In the genomic region with DNA sequence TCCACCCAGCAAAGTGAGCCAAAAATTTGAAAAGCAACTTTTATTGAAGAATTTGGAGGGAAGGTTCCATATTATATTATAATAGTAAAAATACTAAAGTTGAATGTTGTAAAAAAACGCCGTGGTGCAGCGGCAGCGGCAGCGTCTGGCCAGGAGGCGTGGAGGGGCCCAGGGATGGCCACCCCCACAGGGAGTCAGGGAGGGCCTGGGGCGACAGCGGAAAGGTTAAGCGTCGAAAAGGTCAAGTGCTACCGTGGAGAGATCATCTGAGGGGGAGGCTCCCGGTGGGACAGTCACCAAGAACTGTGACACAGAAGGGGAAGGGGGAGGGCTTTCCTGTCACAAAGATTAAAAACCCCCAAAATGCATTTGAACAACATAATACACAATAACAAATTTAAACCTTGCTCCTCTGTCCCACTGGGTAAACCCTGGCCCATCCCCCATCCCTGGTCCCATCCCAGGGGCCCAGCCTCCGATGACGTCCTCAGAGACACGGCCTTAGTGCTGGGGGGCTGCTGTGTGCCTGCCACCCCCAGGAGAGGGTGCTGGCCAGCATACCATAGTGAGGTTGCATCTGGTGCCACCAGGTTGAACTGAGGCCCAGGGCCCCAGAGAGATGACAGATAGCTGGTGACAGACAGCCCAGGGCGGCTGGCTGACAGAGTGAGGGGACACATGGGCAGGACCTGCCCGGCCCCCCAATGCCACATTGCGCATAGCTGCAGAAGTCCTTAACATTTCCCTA, we compare ENCODE assay signal across 1 cellular context.
A peak's percentile ranks its signal among the peaks of the same experiment; 100 is the strongest.
TF ChIP-seq lines count a peak whose summit lies in the region.

No MANE protein-coding gene starts in this region.

TF ChIP-seq in HepG2, 621 proteins besides CTCF, POLR2A, EP300 and RAD21:
- TF ChIP-seq, protein P1, sequence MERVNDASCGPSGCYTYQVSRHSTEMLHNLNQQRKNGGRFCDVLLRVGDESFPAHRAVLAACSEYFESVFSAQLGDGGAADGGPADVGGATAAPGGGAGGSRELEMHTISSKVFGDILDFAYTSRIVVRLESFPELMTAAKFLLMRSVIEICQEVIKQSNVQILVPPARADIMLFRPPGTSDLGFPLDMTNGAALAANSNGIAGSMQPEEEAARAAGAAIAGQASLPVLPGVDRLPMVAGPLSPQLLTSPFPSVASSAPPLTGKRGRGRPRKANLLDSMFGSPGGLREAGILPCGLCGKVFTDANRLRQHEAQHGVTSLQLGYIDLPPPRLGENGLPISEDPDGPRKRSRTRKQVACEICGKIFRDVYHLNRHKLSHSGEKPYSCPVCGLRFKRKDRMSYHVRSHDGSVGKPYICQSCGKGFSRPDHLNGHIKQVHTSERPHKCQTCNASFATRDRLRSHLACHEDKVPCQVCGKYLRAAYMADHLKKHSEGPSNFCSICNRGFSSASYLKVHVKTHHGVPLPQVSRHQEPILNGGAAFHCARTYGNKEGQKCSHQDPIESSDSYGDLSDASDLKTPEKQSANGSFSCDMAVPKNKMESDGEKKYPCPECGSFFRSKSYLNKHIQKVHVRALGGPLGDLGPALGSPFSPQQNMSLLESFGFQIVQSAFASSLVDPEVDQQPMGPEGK (CRISPR knock-in tag; IDR thresholded peaks at IDR 0.05): peak; percentile 77
- TF ChIP-seq ZNF335 (CRISPR knock-in tag; IDR thresholded peaks at IDR 0.05): no peak
- TF ChIP-seq AGO2 (optimal IDR thresholded peaks at IDR 0.05; ENCODE audit: low read depth, low read length): peak; percentile 67
- TF ChIP-seq RBM22 (optimal IDR thresholded peaks at IDR 0.05; ENCODE audit: low read length): peak; percentile 82
- peak; percentile 91 for TF ChIP-seq AGO1 (IDR thresholded peaks at IDR 0.05; ENCODE audit: low read depth, low read length, poor library complexity, severe bottlenecking)
- TF ChIP-seq POLR2G (IDR thresholded peaks at IDR 0.05; ENCODE audit: low read depth, low read length): 0 out of 2 replicates have a peak, but pooled peaks have one; percentile 11
- no peak for TF ChIP-seq ATF1 (CRISPR knock-in tag; IDR thresholded peaks at IDR 0.05)
- TF ChIP-seq, protein P2, sequence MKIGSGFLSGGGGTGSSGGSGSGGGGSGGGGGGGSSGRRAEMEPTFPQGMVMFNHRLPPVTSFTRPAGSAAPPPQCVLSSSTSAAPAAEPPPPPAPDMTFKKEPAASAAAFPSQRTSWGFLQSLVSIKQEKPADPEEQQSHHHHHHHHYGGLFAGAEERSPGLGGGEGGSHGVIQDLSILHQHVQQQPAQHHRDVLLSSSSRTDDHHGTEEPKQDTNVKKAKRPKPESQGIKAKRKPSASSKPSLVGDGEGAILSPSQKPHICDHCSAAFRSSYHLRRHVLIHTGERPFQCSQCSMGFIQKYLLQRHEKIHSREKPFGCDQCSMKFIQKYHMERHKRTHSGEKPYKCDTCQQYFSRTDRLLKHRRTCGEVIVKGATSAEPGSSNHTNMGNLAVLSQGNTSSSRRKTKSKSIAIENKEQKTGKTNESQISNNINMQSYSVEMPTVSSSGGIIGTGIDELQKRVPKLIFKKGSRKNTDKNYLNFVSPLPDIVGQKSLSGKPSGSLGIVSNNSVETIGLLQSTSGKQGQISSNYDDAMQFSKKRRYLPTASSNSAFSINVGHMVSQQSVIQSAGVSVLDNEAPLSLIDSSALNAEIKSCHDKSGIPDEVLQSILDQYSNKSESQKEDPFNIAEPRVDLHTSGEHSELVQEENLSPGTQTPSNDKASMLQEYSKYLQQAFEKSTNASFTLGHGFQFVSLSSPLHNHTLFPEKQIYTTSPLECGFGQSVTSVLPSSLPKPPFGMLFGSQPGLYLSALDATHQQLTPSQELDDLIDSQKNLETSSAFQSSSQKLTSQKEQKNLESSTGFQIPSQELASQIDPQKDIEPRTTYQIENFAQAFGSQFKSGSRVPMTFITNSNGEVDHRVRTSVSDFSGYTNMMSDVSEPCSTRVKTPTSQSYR (CRISPR knock-in tag; IDR thresholded peaks at IDR 0.05; ENCODE audit: borderline replicate concordance): 0 out of 2 replicates have a peak, but pooled peaks have one; percentile 31
